Comparison of ENCODE assay signal across 8 cellular contexts in genomic region chr21:24514081-24514733, GRCh38.
DNase-seq lines count a peak whose midpoint lies in the region; ATAC-seq and TF ChIP-seq lines count a peak whose summit lies in the region.

No MANE protein-coding gene starts in this region.

- no peak for TF ChIP-seq POLR2A in heart left ventricle (IDR thresholded peaks at IDR 0.05)

- no peak overlapping the region for H3K4me3 Mint-ChIP-seq in endodermal cell

- H3K27me3 Mint-ChIP-seq in endodermal cell (ENCODE audit: insufficient read depth), result no peaks in the 10 kb centered on the region

- no peak overlapping the region for H3K27ac ChIP-seq in heart left ventricle
- no peak overlapping the region for H3K27ac ChIP-seq in endodermal cell (ENCODE audit: low read depth, low read length)
- no peak overlapping the region for H3K27ac ChIP-seq in thoracic aorta

- H3K9me3 ChIP-seq in heart left ventricle (no peaks in the 10 kb centered on the region), endodermal cell (ENCODE audit: control insufficient read depth, low read length) (no peaks in the 10 kb centered on the region), thoracic aorta (no peaks in the 10 kb centered on the region)

- 33 to 37% (median 35%) methylated on average over 6 of the region's 6 CpGs for WGBS in heart left ventricle, 4 donors
- 30 to 73% methylated on average over 2 to 4 of the region's 6 CpGs for WGBS in endodermal cell (ENCODE audit: insufficient coverage in 1 of 2, insufficient read length in 1 of 2), 2 experiments

- H3K9me3 Mint-ChIP-seq in endodermal cell, result peaks cover 49% of the 10 kb centered on the region

- DNase-seq in heart left ventricle (no peak), Right ventricle myocardium inferior (ENCODE audit: missing footprints) (no peak), NCI-H774 (lab: John Stamatoyannopoulos, UW) (peak; percentile 7), endodermal cell (no peak), thoracic aorta (ENCODE audit: low spot score) (no peak), GM20000 (ENCODE audit: low spot score) (no peak), kidney glomerular epithelial cell (lab: John Stamatoyannopoulos, UW) (no peak)

- no peak overlapping the region for H3K9ac ChIP-seq in endodermal cell (ENCODE audit: extremely low read depth, low read length, poor library complexity, severe bottlenecking)

- H3K27me3 ChIP-seq in heart left ventricle (no peaks in the 10 kb centered on the region), endodermal cell (ENCODE audit: control insufficient read depth, insufficient read depth, low read length, poor library complexity, severe bottlenecking) (no peaks in the 10 kb centered on the region), thoracic aorta (replicated peaks; ENCODE audit: insufficient read depth) (no peaks in the 10 kb centered on the region)

- intact Hi-C loops in heart left ventricle (cut with DNase I) (loop anchor here in 5 of 10 donors (5.0 to 10.0 kb wide), 2 partner anchors 659 to 662 kb away; no protein-coding TSS in a partner anchor), Right ventricle myocardium inferior (cut with DNase I) (no loop called here)

- H3K27ac Mint-ChIP-seq in endodermal cell, result no peak overlapping the region

- no peaks in the 10 kb centered on the region for H3K36me3 ChIP-seq in heart left ventricle
- no peaks in the 10 kb centered on the region for H3K36me3 ChIP-seq in endodermal cell (ENCODE audit: control insufficient read depth, insufficient read depth, low read length)
- no peaks in the 10 kb centered on the region for H3K36me3 ChIP-seq in thoracic aorta

- no peaks in the 10 kb centered on the region for H3K36me3 Mint-ChIP-seq in endodermal cell (ENCODE audit: low read depth)

- no peaks in the 10 kb centered on the region for H3K4me1 Mint-ChIP-seq in endodermal cell

- no peak overlapping the region for H3K4me3 ChIP-seq in heart left ventricle
- H3K4me3 ChIP-seq in endodermal cell (ENCODE audit: low read length), result no peak overlapping the region
- H3K4me3 ChIP-seq in thoracic aorta, result no peak overlapping the region

- ATAC-seq in heart left ventricle, result no peak
- ATAC-seq in Right ventricle myocardium inferior, result no peak
- ATAC-seq in thoracic aorta (ENCODE audit: insufficient number of reproducible peaks, low FRiP score, low read depth), result no peak
- ATAC-seq in GM19328 (IDR thresholded peaks at IDR 0.05; ENCODE audit: unreplicated experiment), result no peak

- H3K4me1 ChIP-seq in heart left ventricle (no peaks in the 10 kb centered on the region), endodermal cell (ENCODE audit: control insufficient read depth, insufficient read depth, low read length) (no peaks in the 10 kb centered on the region), thoracic aorta (ENCODE audit: control insufficient read depth in 1 of 2, low read depth in 2 of 2) (no peaks in the 10 kb centered on the region)

- TF ChIP-seq CTCF in heart left ventricle (IDR thresholded peaks at IDR 0.05) (peak; percentile 23 to 66 (median 44)), endodermal cell (conservative IDR thresholded peaks at IDR 0.05) (peak; percentile 63), thoracic aorta (IDR thresholded peaks at IDR 0.05) (peak; percentile 30), GM20000 (IDR thresholded peaks at IDR 0.05; ENCODE audit: extremely low read depth, missing control alignments) (no peak)
